In genomic region chr18:70418551-70419311, GRCh38 we compare ENCODE assay signal across 10 cellular contexts.
DNase-seq lines count a peak whose midpoint lies in the region; ATAC-seq and TF ChIP-seq lines count a peak whose summit lies in the region.
"Had no signal": no experiment of that assay in that cellular context is flagged by ENCODE, and none has a peak within 500 bp of the region (broad histone marks: within the 10 kb centered on the region; RNA-seq: fewer than 3 reads in every experiment).

No MANE protein-coding gene starts in this region.

- CTCF ChIA-PET in GM10248 (lab: Yijun Ruan, JAX) = interaction anchor here (0.9 to 1.8 kb wide), 3 partner anchors 15 to 223 kb away, joined by 3 to 9 read pairs (median 4); no protein-coding TSS in a partner anchor
- CTCF ChIA-PET in IMR-90 (lab: Yijun Ruan, JAX) = interaction anchor here (0.5 to 0.9 kb wide), 2 partner anchors 14 to 22 kb away, joined by 3 to 5 read pairs; no protein-coding TSS in a partner anchor

- H3K18ac ChIP-seq in IMR-90 (ENCODE audit: low read depth, low read length) = peak overlapping the region; percentile 9

- no peak overlapping the region for H3K4me2 ChIP-seq in IMR-90 (ENCODE audit: low read depth, low read length)

- no peak overlapping the region for H3K9ac ChIP-seq in IMR-90 (ENCODE audit: low read depth, low read length)

- H2BK5ac ChIP-seq in IMR-90 (ENCODE audit: low read depth, low read length, poor library complexity, severe bottlenecking) = peak overlapping the region; percentile 91

- 0 out of 2 replicates have a peak overlapping the region, but pooled peaks have one; percentile 22 for H3K56ac ChIP-seq in IMR-90 (ENCODE audit: extremely low read depth, insufficient read depth, low read length)

- peaks cover 16% of the 10 kb centered on the region for H3K9me1 ChIP-seq in IMR-90 (ENCODE audit: insufficient read depth, low read length)

- H3K4me1 ChIP-seq in IMR-90 (ENCODE audit: control insufficient read depth, insufficient read depth, low read length) = peaks cover 17% of the 10 kb centered on the region
- H3K4me1 ChIP-seq in effector memory CD4-positive, alpha-beta T cell (ENCODE audit: control insufficient read depth, insufficient read depth, low read length, poor library complexity, severe bottlenecking) = no peaks in the 10 kb centered on the region

- H4K5ac ChIP-seq in IMR-90 (ENCODE audit: low read depth, low read length) = peak overlapping the region; percentile 6

- peak overlapping the region; percentile 84 for H2AK5ac ChIP-seq in IMR-90 (ENCODE audit: low read depth, low read length)

- in situ Hi-C loops in IMR-90 (cut with MboI; ENCODE audit: low sequenced_read_pairs) = no loop called here

- DNase-seq in GM10248 (ENCODE audit: extremely low spot score) = peak; percentile 51
- DNase-seq in IMR-90 = peak; percentile 19
- no peak for DNase-seq in posterior vena cava (ENCODE audit: low spot score)
- DNase-seq in stimulated activated CD4-positive, alpha-beta T cell treated with anti-CD3 and anti-CD28 coated beads, Interleukin-2, amount 100 ng/mL, for 48 hours = no peak
- DNase-seq in effector memory CD4-positive, alpha-beta T cell = no peak
- DNase-seq in NCI-H2196 treated with DMSO at 0.1 percent for 48 hours (lab: John Stamatoyannopoulos, UW; ENCODE audit: unreplicated experiment) = no peak
- DNase-seq: NK-92 treated with Interleukin-12 subunit alpha and Interleukin-12 subunit beta, amount 100 ng/mL, for 24 hours; occipital lobe had no signal

- no peaks in the 10 kb centered on the region for H3K27me3 ChIP-seq in IMR-90 (ENCODE audit: control insufficient read depth, insufficient read depth, low read length)
- no peaks in the 10 kb centered on the region for H3K27me3 ChIP-seq in effector memory CD4-positive, alpha-beta T cell (replicated peaks; ENCODE audit: control insufficient read depth, insufficient read depth, low read length, poor library complexity, severe bottlenecking)

- H3K27ac ChIP-seq in IMR-90 (ENCODE audit: insufficient read depth, low read length) = peak overlapping the region; percentile 42; the same call in 1 of the 2 replicates
- no peak overlapping the region for H3K27ac ChIP-seq in effector memory CD4-positive, alpha-beta T cell (ENCODE audit: insufficient read depth, low read length, poor library complexity, severe bottlenecking)

- BruUV-seq in IMR-90 (replicated peaks; lab: Mats Ljungman, UMichigan) = no TSS peak

- intact Hi-C loops in IMR-90 (cut with micrococcal nuclease) (no loop called here), posterior vena cava (cut with DNase I) (no loop called here)

- no peaks in the 10 kb centered on the region for H3K9me3 ChIP-seq in IMR-90 (ENCODE audit: control insufficient read depth, insufficient read depth, low read length)
- H3K9me3 ChIP-seq in effector memory CD4-positive, alpha-beta T cell (ENCODE audit: control insufficient read depth, low read length) = no peaks in the 10 kb centered on the region

- H2BK120ac ChIP-seq in IMR-90 (ENCODE audit: low read depth, low read length) = peak overlapping the region; percentile 89

- dilution Hi-C loops in IMR-90 (cut with HindIII; ENCODE audit: low sequenced_read_pairs, unreplicated experiment) = no loop called here

- no peaks in the 10 kb centered on the region for H3K36me3 ChIP-seq in IMR-90 (ENCODE audit: control insufficient read depth, insufficient read depth, low read length)
- H3K36me3 ChIP-seq in effector memory CD4-positive, alpha-beta T cell (ENCODE audit: control insufficient read depth, insufficient read depth, low read length) = no peaks in the 10 kb centered on the region

- H3K14ac ChIP-seq in IMR-90 (replicated peaks; ENCODE audit: low read depth, low read length) = peak overlapping the region; percentile 67

- 69% methylated on average over 5 of the region's 12 CpGs; no CpG with 5 or more reads in 1 of the 2 experiments for WGBS in IMR-90 (ENCODE audit: extremely low coverage in 2 of 2, insufficient read length in 1 of 2), 2 experiments

- H2AK9ac ChIP-seq in IMR-90 (replicated peaks; ENCODE audit: low read depth, low read length, poor library complexity) = peak overlapping the region; percentile 39

- no peak overlapping the region for H3K4me3 ChIP-seq in IMR-90 (ENCODE audit: insufficient read depth, low read depth, low read length)
- no peak overlapping the region for H3K4me3 ChIP-seq in effector memory CD4-positive, alpha-beta T cell (ENCODE audit: insufficient read depth, low read depth, low read length, poor library complexity, severe bottlenecking)

- H3K79me1 ChIP-seq in IMR-90 (ENCODE audit: low read depth in 1 of 2, low read length in 2 of 2) = peaks cover 0 to 6% of the 10 kb centered on the region in 2 experiments; a peak in 2 of 4 replicates

- peak overlapping the region; percentile 13 to 85 for H4K8ac ChIP-seq in IMR-90 (ENCODE audit: low read depth in 2 of 2, low read length in 2 of 2)

- no peak for TF ChIP-seq POLR2A in IMR-90 (IDR thresholded peaks at IDR 0.05; ENCODE audit: low read depth, low read length)

- no peaks in the 10 kb centered on the region for H4K20me1 ChIP-seq in IMR-90 (ENCODE audit: insufficient read depth, low read length)

- H2BK15ac ChIP-seq in IMR-90 (ENCODE audit: low read depth, low read length) = peak overlapping the region; percentile 89

- peak overlapping the region; percentile 61 for H2AFZ ChIP-seq in IMR-90 (replicated peaks; ENCODE audit: low read length, poor library complexity)

- peak overlapping the region; percentile 85 for H4K91ac ChIP-seq in IMR-90 (ENCODE audit: insufficient read depth, low read depth, low read length)

- peak overlapping the region; percentile 64 for H3K23ac ChIP-seq in IMR-90 (ENCODE audit: low read depth, low read length)

- ATAC-seq in GM19043 (IDR thresholded peaks at IDR 0.05; ENCODE audit: low read depth, unreplicated experiment) = peak; percentile 95
- peak; percentile 99 for ATAC-seq in HG02759 (IDR thresholded peaks at IDR 0.05; ENCODE audit: unreplicated experiment)
- ATAC-seq in IMR-90 (ENCODE audit: low read depth) = no peak

- H3K4ac ChIP-seq in IMR-90 (ENCODE audit: low read depth, low read length) = peak overlapping the region; percentile 87

- no peak for TF ChIP-seq RAD21 in IMR-90 (IDR thresholded peaks at IDR 0.05; ENCODE audit: low read length)

- peak overlapping the region; percentile 79 for H2BK20ac ChIP-seq in IMR-90 (ENCODE audit: low read depth, low read length)

- no peak for TF ChIP-seq CTCF in GM10248 (IDR thresholded peaks at IDR 0.05; ENCODE audit: control extremely low read depth, extremely low read depth, low read depth, missing control alignments)
- no peak for TF ChIP-seq CTCF in IMR-90 (conservative IDR thresholded peaks at IDR 0.05; ENCODE audit: low read depth, low read length)

- POLR2A ChIA-PET in GM10248 (lab: Yijun Ruan, JAX) (no interaction called here), IMR-90 (lab: Charles Lee; ENCODE audit: unreplicated experiment) (no interaction called here)

TF ChIP-seq in IMR-90, 13 proteins besides CTCF, POLR2A, EP300 and RAD21:
- TF ChIP-seq MXI1 (IDR thresholded peaks at IDR 0.05; ENCODE audit: borderline replicate concordance, low read depth, low read length) (no peak), MAFK (IDR thresholded peaks at IDR 0.05; ENCODE audit: low read depth, low read length) (no peak), MAZ (IDR thresholded peaks at IDR 0.05; ENCODE audit: borderline replicate concordance, low read depth, low read length) (no peak)

Comparison
In these comparisons a context has a peak if more than half of its experiments do, and no peak if none do; other contexts are left out.
1. DNase-seq: peak in GM10248 (single experiment) and IMR-90 (single experiment); none in posterior vena cava (single experiment), stimulated activated CD4-positive, alpha-beta T cell treated with anti-CD3 and anti-CD28 coated beads, Interleukin-2, amount 100 ng/mL, for 48 hours (0 of 2), effector memory CD4-positive, alpha-beta T cell (0 of 3) and NCI-H2196 treated with DMSO at 0.1 percent for 48 hours (single experiment).